Comparison of ENCODE assay signal across 10 cellular contexts in genomic region chr1:67441739-67442286, GRCh38. TPM values are rescaled to one million over a fixed set of nuclear protein-coding genes. Genes with fewer than 3 reads are reported as not detected.
DNase-seq lines count a peak whose midpoint lies in the region; ATAC-seq and TF ChIP-seq lines count a peak whose summit lies in the region.
"Had no signal": no experiment of that assay in that cellular context is flagged by ENCODE, and none has a peak within 500 bp of the region (broad histone marks: within the 10 kb centered on the region; RNA-seq: fewer than 3 reads in every experiment).

No MANE protein-coding gene starts in this region.

- no peaks in the 10 kb centered on the region for H3K27me3 Mint-ChIP-seq in effector memory CD8-positive, alpha-beta T cell
- peaks cover 3% of the 10 kb centered on the region for H3K27me3 Mint-ChIP-seq in glutamatergic neuron (ENCODE audit: unreplicated experiment)

- TF ChIP-seq CTCF in osteoblast (IDR thresholded peaks at IDR 0.05; ENCODE audit: extremely low read depth, low read depth, low read length), result no peak
- TF ChIP-seq CTCF in glutamatergic neuron (IDR thresholded peaks at IDR 0.05; ENCODE audit: partially characterized antibody, unreplicated experiment), result no peak

- no peaks in the 10 kb centered on the region for H3K9me3 Mint-ChIP-seq in effector memory CD8-positive, alpha-beta T cell
- H3K9me3 Mint-ChIP-seq in glutamatergic neuron (ENCODE audit: unreplicated experiment), result no peaks in the 10 kb centered on the region

- H3K79me2 ChIP-seq in osteoblast (ENCODE audit: insufficient read depth, low read length), result no peaks in the 10 kb centered on the region
- no peaks in the 10 kb centered on the region for H3K79me2 ChIP-seq in Karpas-422 (ENCODE audit: low read length)

- peak; percentile 32 for ATAC-seq in GM18498 (IDR thresholded peaks at IDR 0.05; ENCODE audit: unreplicated experiment)
- ATAC-seq in GM19043 (IDR thresholded peaks at IDR 0.05; ENCODE audit: low read depth, unreplicated experiment), result peak; percentile 13
- ATAC-seq in HG03045 (IDR thresholded peaks at IDR 0.05; ENCODE audit: unreplicated experiment), result peak; percentile 23
- ATAC-seq in effector memory CD8-positive, alpha-beta T cell (replicated peaks), result no peak

- no peak overlapping the region for H3K9ac ChIP-seq in Karpas-422 (ENCODE audit: low read length)

- H3K4me3 ChIP-seq in osteoblast (ENCODE audit: insufficient read depth, low read length) (no peak overlapping the region), Karpas-422 (ENCODE audit: low read length) (no peak overlapping the region)
- H3K4me3 ChIP-seq: right lobe of liver had no signal

- no peak overlapping the region for H2AFZ ChIP-seq in osteoblast (ENCODE audit: low read length)
- H2AFZ ChIP-seq in Karpas-422 (ENCODE audit: low read length), result no peak overlapping the region

- H3K36me3 ChIP-seq in osteoblast (ENCODE audit: insufficient read depth, low read length) (no peaks in the 10 kb centered on the region), Karpas-422 (ENCODE audit: insufficient read depth, low read length) (no peaks in the 10 kb centered on the region)
- H3K36me3 ChIP-seq: right lobe of liver had no signal

- H3K9me3 ChIP-seq in osteoblast (ENCODE audit: low read depth, low read length) (no peaks in the 10 kb centered on the region), Karpas-422 (ENCODE audit: low read length) (no peaks in the 10 kb centered on the region)
- H3K9me3 ChIP-seq: right lobe of liver had no signal

- H3K4me2 ChIP-seq in osteoblast (ENCODE audit: insufficient read depth, low read length) (no peak overlapping the region), Karpas-422 (ENCODE audit: low read depth, low read length, poor library complexity, severe bottlenecking) (no peak overlapping the region)

- H4K20me1 ChIP-seq in osteoblast (ENCODE audit: insufficient read depth, low read length) (no peaks in the 10 kb centered on the region), Karpas-422 (ENCODE audit: insufficient read depth, low read depth, low read length) (no peaks in the 10 kb centered on the region)

- no peaks in the 10 kb centered on the region for H3K4me1 Mint-ChIP-seq in effector memory CD8-positive, alpha-beta T cell (ENCODE audit: low read depth in 2 of 2)
- H3K4me1 Mint-ChIP-seq in glutamatergic neuron (ENCODE audit: low read depth, unreplicated experiment), result peaks cover 19% of the 10 kb centered on the region

- H3K27ac Mint-ChIP-seq in effector memory CD8-positive, alpha-beta T cell, result no peak overlapping the region
- H3K27ac Mint-ChIP-seq in glutamatergic neuron (ENCODE audit: unreplicated experiment), result no peak overlapping the region

- DNase-seq in left kidney (ENCODE audit: low read depth, low spot score), result peak; percentile 62
- no peak for DNase-seq in osteoblast (ENCODE audit: insufficient read length, low spot score, missing footprints)
- no peak for DNase-seq in Karpas-422
- no peak for DNase-seq in effector memory CD8-positive, alpha-beta T cell
- no peak for DNase-seq in glutamatergic neuron
- DNase-seq: activated CD4-positive, CD25-positive, alpha-beta regulatory T cell treated with anti-CD3 and anti-CD28 coated beads, Interleukin-2, amount 50 U/mL, for 72 hours had no signal

- H3K27me3 ChIP-seq in osteoblast (ENCODE audit: insufficient read depth, low read length), result peaks cover 2% of the 10 kb centered on the region
- H3K27me3 ChIP-seq in Karpas-422 (ENCODE audit: low read length), result no peaks in the 10 kb centered on the region
- H3K27me3 ChIP-seq: right lobe of liver had no signal

- no peak overlapping the region for H3K4me3 Mint-ChIP-seq in effector memory CD8-positive, alpha-beta T cell
- H3K4me3 Mint-ChIP-seq in glutamatergic neuron (ENCODE audit: unreplicated experiment), result no peak overlapping the region

- no peak overlapping the region for H3K27ac ChIP-seq in osteoblast (ENCODE audit: low read depth, low read length)
- no peak overlapping the region for H3K27ac ChIP-seq in Karpas-422 (ENCODE audit: low read length)
- H3K27ac ChIP-seq: right lobe of liver had no signal

- no peaks in the 10 kb centered on the region for H3K9me2 ChIP-seq in Karpas-422 (replicated peaks; ENCODE audit: insufficient read depth, low read length)

- no peaks in the 10 kb centered on the region for H3K36me3 Mint-ChIP-seq in effector memory CD8-positive, alpha-beta T cell (ENCODE audit: insufficient read depth)
- H3K36me3 Mint-ChIP-seq in glutamatergic neuron (ENCODE audit: unreplicated experiment), result no peaks in the 10 kb centered on the region

- H3K4me1 ChIP-seq in osteoblast (ENCODE audit: insufficient read depth, low read length) (peaks cover 8% of the 10 kb centered on the region), Karpas-422 (ENCODE audit: low read length) (no peaks in the 10 kb centered on the region)
- H3K4me1 ChIP-seq: right lobe of liver had no signal

RNA-seq across cellular contexts. Expression of gene SERBP1, which starts 11.6 kb away (rescaled TPM):
- total RNA-seq in osteoblast (152 and 161 TPM in 2 replicates), glutamatergic neuron (ENCODE audit: unreplicated experiment) (159 TPM)
- 156 and 291 TPM in 2 replicates for total RNA-seq in Karpas-422 (2014; rRNA removed; shearing (Covaris generic); ENCODE audit: low replicate concordance)
